ENCODE assay signal across 8 cellular contexts in genomic region chr1:150366416-150367296, GRCh38. TPM values are rescaled to one million over a fixed set of nuclear protein-coding genes. Genes with fewer than 3 reads are reported as not detected.
DNase-seq lines count a peak whose midpoint lies in the region; ATAC-seq and TF ChIP-seq lines count a peak whose summit lies in the region.

No MANE protein-coding gene starts in this region.

- peak overlapping the region; percentile 90 to 98 (median 97) for H3K27ac ChIP-seq in sigmoid colon

- TF ChIP-seq POLR2A in sigmoid colon (IDR thresholded peaks at IDR 0.05): no peak

- no peaks in the 10 kb centered on the region for H3K9me3 ChIP-seq in sigmoid colon

- TF ChIP-seq EP300 in sigmoid colon (IDR thresholded peaks at IDR 0.05): no peak

- peaks cover 28% of the 10 kb centered on the region for H3K36me3 Mint-ChIP-seq in activated CD4-positive, alpha-beta T cell treated with anti-CD3 and anti-CD28 coated beads for 36 hours (ENCODE audit: low read depth)
- peaks cover 5% of the 10 kb centered on the region for H3K36me3 Mint-ChIP-seq in T-cell

- no peaks in the 10 kb centered on the region for H3K27me3 Mint-ChIP-seq in activated CD4-positive, alpha-beta T cell treated with anti-CD3 and anti-CD28 coated beads for 36 hours
- no peaks in the 10 kb centered on the region for H3K27me3 Mint-ChIP-seq in T-cell

- H3K4me3 ChIP-seq in fibroblast of the aortic adventitia (ENCODE audit: low read depth, low read length) (peak overlapping the region; percentile 82), sigmoid colon (peak overlapping the region; percentile 62 to 80 (median 70))

- no peaks in the 10 kb centered on the region for H3K36me3 ChIP-seq in sigmoid colon

- no peak for ATAC-seq in activated CD4-positive, alpha-beta T cell treated with anti-CD3 and anti-CD28 coated beads for 36 hours
- ATAC-seq in T-cell (replicated peaks in 1 of 4): no peak

- DNase-seq in activated CD4-positive, alpha-beta T cell treated with anti-CD3 and anti-CD28 coated beads for 36 hours: no peak
- DNase-seq in activated CD4-positive, alpha-beta T cell treated with anti-CD3 and anti-CD28 coated beads, Interleukin-2, amount 50 U/mL, for 48 hours: no peak
- DNase-seq in T-cell (no peak), fibroblast of the aortic adventitia (ENCODE audit: low read depth) (peak; percentile 20), sigmoid colon (no peak), epidermal melanocyte (ENCODE audit: insufficient read length, low spot score) (no peak), NCI-H2227 (lab: John Stamatoyannopoulos, UW; ENCODE audit: unreplicated experiment) (no peak)
- DNase-seq in central memory CD4-positive, alpha-beta T cell: no peak

- H3K27me3 ChIP-seq in sigmoid colon: no peaks in the 10 kb centered on the region

- POLR2A ChIA-PET in activated CD4-positive, alpha-beta T cell treated with anti-CD3 and anti-CD28 coated beads for 36 hours (lab: Charles Lee): interaction anchor here (0.5 to 0.6 kb wide), 2 partner anchors 115 to 133 kb away, joined by 3 read pairs; no protein-coding TSS in a partner anchor
- POLR2A ChIA-PET in T-cell (lab: Charles Lee): interaction anchor here in 1 of 2 donors (0.7 kb wide), 1 partner anchor 11 kb away, joined by 3 read pairs; no protein-coding TSS in a partner anchor

- 12 to 18% methylated on average over 12 of the region's 12 CpGs for WGBS in sigmoid colon, 2 donors

- intact Hi-C loops in activated CD4-positive, alpha-beta T cell treated with anti-CD3 and anti-CD28 coated beads for 36 hours (cut with DNase I, micrococcal nuclease): loop anchor here (5.0 to 10.0 kb wide), 3 partner anchors 66 to 258 kb away; partner anchors contain the start of gene ENSA (in 1 of the 2)
- intact Hi-C loops in sigmoid colon (cut with DNase I): no loop called here

- peak overlapping the region; percentile 99 for H3K27ac Mint-ChIP-seq in activated CD4-positive, alpha-beta T cell treated with anti-CD3 and anti-CD28 coated beads for 36 hours
- H3K27ac Mint-ChIP-seq in T-cell: peak overlapping the region; percentile 97 to 99

- H3K4me1 Mint-ChIP-seq in activated CD4-positive, alpha-beta T cell treated with anti-CD3 and anti-CD28 coated beads for 36 hours: peaks cover 40% of the 10 kb centered on the region
- H3K4me1 Mint-ChIP-seq in T-cell: peaks cover 49 to 67% (median 57%) of the 10 kb centered on the region in 3 donors

- H3K4me1 ChIP-seq in sigmoid colon: peaks cover 0 to 41% (median 23%) of the 10 kb centered on the region in 4 donors

- CTCF ChIA-PET in activated CD4-positive, alpha-beta T cell treated with anti-CD3 and anti-CD28 coated beads for 36 hours (lab: Charles Lee): no interaction called here
- CTCF ChIA-PET in T-cell (lab: Charles Lee): no interaction called here

- TF ChIP-seq CTCF in fibroblast of the aortic adventitia (IDR thresholded peaks at IDR 0.05; ENCODE audit: insufficient read depth, low read length): no peak
- TF ChIP-seq CTCF in sigmoid colon (IDR thresholded peaks at IDR 0.05): no peak

- no peaks in the 10 kb centered on the region for H3K9me3 Mint-ChIP-seq in activated CD4-positive, alpha-beta T cell treated with anti-CD3 and anti-CD28 coated beads for 36 hours (ENCODE audit: low read depth)
- no peaks in the 10 kb centered on the region for H3K9me3 Mint-ChIP-seq in T-cell

- H3K4me3 Mint-ChIP-seq in activated CD4-positive, alpha-beta T cell treated with anti-CD3 and anti-CD28 coated beads for 36 hours: peak overlapping the region; percentile 91
- H3K4me3 Mint-ChIP-seq in T-cell: peak overlapping the region; percentile 97 to 100 (median 98)

RNA-seq across cellular contexts. Expression of gene RPRD2, which starts 2.7 kb away (rescaled TPM):
- 10 to 100 TPM; 24.4 to 32.2 TPM for total RNA-seq in activated CD4-positive, alpha-beta T cell treated with anti-CD3 and anti-CD28 coated beads for 36 hours
- total RNA-seq in T-cell (10 to 100 TPM; 44.2 to 50.6 (median 46.7) TPM), fibroblast of the aortic adventitia (ENCODE audit: low replicate concordance) (12.2 and 19.3 TPM in 2 replicates), sigmoid colon (10 to 100 TPM; 16.2 to 26.7 (median 21.2) TPM)
- 10 to 100 TPM in 1 of 3 donors, 1 to 10 TPM in 2; 4.2 to 12.4 (median 5.5) TPM for polyA plus RNA-seq in sigmoid colon

RNA-seq across cellular contexts. Expression of gene PRPF3, which starts 45.3 kb away (rescaled TPM):
- 10 to 100 TPM; 71.4 to 84.4 TPM for total RNA-seq in activated CD4-positive, alpha-beta T cell treated with anti-CD3 and anti-CD28 coated beads for 36 hours
- total RNA-seq in T-cell: 100 to 1,000 TPM; 100 to 153 (median 105) TPM
- 42.5 and 47.8 TPM in 2 replicates for total RNA-seq in fibroblast of the aortic adventitia (ENCODE audit: low replicate concordance)
- total RNA-seq in sigmoid colon: 10 to 100 TPM; 29.5 to 53.5 (median 35.9) TPM
- 10 to 100 TPM; 15.0 to 35.0 (median 16.2) TPM for polyA plus RNA-seq in sigmoid colon
